In the genomic region with DNA sequence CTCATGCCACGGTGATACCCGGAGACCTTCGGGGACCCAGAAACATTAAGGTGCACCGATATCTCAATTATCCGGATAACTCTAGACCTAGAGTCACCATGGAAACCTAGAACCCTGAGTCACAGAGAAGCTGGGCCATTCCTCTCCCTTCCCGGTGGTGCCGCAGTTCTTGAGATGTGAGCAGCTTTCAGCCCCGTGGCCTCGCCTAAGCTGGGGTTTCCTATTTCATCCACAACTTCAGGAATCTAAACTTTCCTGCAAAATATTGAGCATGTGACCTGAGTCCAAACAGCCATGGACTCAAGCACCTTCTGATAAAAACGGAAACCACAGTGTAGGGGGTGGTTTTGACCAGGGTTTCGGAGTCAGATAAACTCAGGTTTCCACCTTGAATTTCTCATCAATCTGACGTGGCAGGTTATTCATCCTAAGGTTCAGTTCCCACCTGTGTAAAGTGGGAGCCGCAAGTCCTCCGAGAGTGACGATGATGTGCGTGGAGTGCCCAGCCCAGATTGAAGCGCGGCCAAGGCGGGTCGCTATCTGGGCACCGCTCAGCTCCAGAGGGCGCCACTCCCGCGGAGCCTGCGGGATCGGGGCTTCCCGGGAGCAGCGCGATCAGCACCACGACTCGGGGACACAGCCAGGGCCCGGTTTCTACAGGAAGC, we compare ENCODE assay signal across 8 cellular contexts. TPM values are rescaled to one million over a fixed set of nuclear protein-coding genes. Genes with fewer than 3 reads are reported as not detected.
DNase-seq lines count a peak whose midpoint lies in the region; ATAC-seq, FAIRE-seq and TF ChIP-seq lines count a peak whose summit lies in the region.

No MANE protein-coding gene starts in this region.

- intact Hi-C loops in mammary epithelial cell (cut with micrococcal nuclease): loop anchor here (1.0 to 10.0 kb wide), 5 partner anchors 17 to 322 kb away; no protein-coding TSS in a partner anchor

- FAIRE-seq in small intestine (lab: Jason Lieb, UNC): no peak

- H3K79me2 ChIP-seq in SK-N-SH (ENCODE audit: insufficient read depth) (peaks cover 41% of the 10 kb centered on the region), mammary epithelial cell (ENCODE audit: insufficient read depth, low read length) (peaks cover 41% of the 10 kb centered on the region)

- H3K4me2 ChIP-seq in SK-N-SH: peak overlapping the region; percentile 79
- peak overlapping the region; percentile 99 for H3K4me2 ChIP-seq in mammary epithelial cell (ENCODE audit: insufficient read depth, low read depth, low read length)

- peak; percentile 58 for TF ChIP-seq CTCF in SK-N-SH (IDR thresholded peaks at IDR 0.05)
- TF ChIP-seq CTCF in mammary epithelial cell (conservative IDR thresholded peaks at IDR 0.05 in 1 of 2, IDR thresholded peaks at IDR 0.05 in 1 of 2; ENCODE audit: extremely low read depth in 1 of 2, insufficient read depth in 1 of 2, low read depth in 1 of 2, low read length in 2 of 2): peak; percentile 27 to 63

- peak overlapping the region in 1 of 6 donors; percentile 40 for H3K27ac Mint-ChIP-seq in immature natural killer cell

- peaks cover 13 to 43% of the 10 kb centered on the region in 2 experiments for H3K4me1 ChIP-seq in SK-N-SH (ENCODE audit: control insufficient read depth in 1 of 2, insufficient read depth in 2 of 2, low read depth in 1 of 2, low read length in 1 of 2)
- H3K4me1 ChIP-seq in mammary epithelial cell (ENCODE audit: insufficient read depth, low read length): peaks cover 42% of the 10 kb centered on the region
- H3K4me1 ChIP-seq in small intestine (ENCODE audit: control insufficient read depth in 2 of 2, insufficient read depth in 1 of 2, low read depth in 1 of 2, low read length in 1 of 2): peaks cover 0 to 18% of the 10 kb centered on the region in 2 donors

- H2AFZ ChIP-seq in SK-N-SH (ENCODE audit: low read depth) (peak overlapping the region; percentile 76), mammary epithelial cell (ENCODE audit: low read depth, low read length) (peak overlapping the region; percentile 86)

- peak overlapping the region; percentile 94; the same call in 1 of the 2 replicates for H3K9ac ChIP-seq in SK-N-SH
- H3K9ac ChIP-seq in mammary epithelial cell (ENCODE audit: insufficient read depth, low read length): peak overlapping the region; percentile 63

- DNase-seq in AG08396 (ENCODE audit: low spot score): peak; percentile 72
- DNase-seq in SK-N-SH: peak; percentile 78
- DNase-seq in mammary epithelial cell: no peak
- DNase-seq in immature natural killer cell: peak in 1 of 3 donors; percentile 8
- peak; percentile 81 for DNase-seq in small intestine

- no peaks in the 10 kb centered on the region for H3K9me3 Mint-ChIP-seq in immature natural killer cell

- peak overlapping the region; percentile 68 to 86 for H3K4me3 ChIP-seq in SK-N-SH (ENCODE audit: low read depth in 2 of 2, low read length in 1 of 2)
- peak overlapping the region; percentile 88 to 93 (median 89) for H3K4me3 ChIP-seq in mammary epithelial cell (replicated peaks in 1 of 3; ENCODE audit: insufficient read depth in 1 of 3, low read depth in 2 of 3, low read length in 3 of 3)
- H3K4me3 ChIP-seq in small intestine (ENCODE audit: low read depth in 1 of 2, low read length in 2 of 2): peak overlapping the region; percentile 90 to 100

- H3K4me3 Mint-ChIP-seq in immature natural killer cell: peak overlapping the region; percentile 79 to 89 (median 85)

- TF ChIP-seq EP300 in Ishikawa (IDR thresholded peaks at IDR 0.05; ENCODE audit: borderline replicate concordance): no peak
- no peak for TF ChIP-seq EP300 in SK-N-SH (IDR thresholded peaks at IDR 0.05; ENCODE audit: borderline replicate concordance in 1 of 2, low read depth in 1 of 2, low read length in 1 of 2)

- peaks cover 13 to 24% of the 10 kb centered on the region in 2 donors for H3K4me1 Mint-ChIP-seq in immature natural killer cell

- WGBS in SK-N-SH (ENCODE audit: low lambda C conversion rate): 79% methylated on average over 11 of the region's 32 CpGs
- WGBS in mammary epithelial cell (ENCODE audit: low coverage, missing lambda C conversion rate): 48% methylated on average over 24 of the region's 32 CpGs
- WGBS in small intestine, 3 donors: 4 to 16% (median 10%) methylated on average over 32 of the region's 32 CpGs

- H3F3A ChIP-seq in SK-N-SH (replicated peaks; ENCODE audit: insufficient read depth): peaks cover 12% of the 10 kb centered on the region

- H3K36me3 ChIP-seq in SK-N-SH (replicated peaks in 1 of 2; ENCODE audit: control insufficient read depth in 1 of 2, insufficient read depth in 2 of 2, low read length in 1 of 2) (peaks cover 0 to 3% of the 10 kb centered on the region in 2 experiments), mammary epithelial cell (ENCODE audit: insufficient read depth, low read length) (no peaks in the 10 kb centered on the region), small intestine (ENCODE audit: control insufficient read depth in 2 of 2, insufficient read depth in 2 of 2, low read length in 2 of 2) (peaks cover 4 to 9% of the 10 kb centered on the region in 2 donors)

- H4K20me1 ChIP-seq in SK-N-SH (ENCODE audit: insufficient read depth) (peaks cover 20% of the 10 kb centered on the region), mammary epithelial cell (ENCODE audit: insufficient read depth, low read length) (no peaks in the 10 kb centered on the region)

- dilution Hi-C loops in mammary epithelial cell (cut with HindIII; ENCODE audit: low sequenced_read_pairs): loop anchor here (10.0 kb wide), 1 partner anchor 330 kb away; no protein-coding TSS in a partner anchor

- TF ChIP-seq RAD21 in Ishikawa (IDR thresholded peaks at IDR 0.05; ENCODE audit: low read depth) (no peak; the same call in 1 of the 2 replicates), SK-N-SH (IDR thresholded peaks at IDR 0.05; ENCODE audit: low read length) (peak; percentile 66)

- in situ Hi-C loops in mammary epithelial cell (cut with MboI; ENCODE audit: low sequenced_read_pairs in 2 of 2): loop anchor here in 1 of 2 donors (5.0 to 10.0 kb wide), 2 partner anchors 67 to 330 kb away; no protein-coding TSS in a partner anchor

- H3K9me3 ChIP-seq in SK-N-SH (no peaks in the 10 kb centered on the region), mammary epithelial cell (replicated peaks; ENCODE audit: insufficient read depth, low read length) (no peaks in the 10 kb centered on the region), small intestine (ENCODE audit: control insufficient read depth, low read depth) (no peaks in the 10 kb centered on the region)

- no TSS peak for BruUV-seq in mammary epithelial cell (replicated peaks; lab: Mats Ljungman, UMichigan)

- H3K27ac ChIP-seq in SK-N-SH (ENCODE audit: low read depth in 2 of 2, low read length in 1 of 2) (peak overlapping the region; percentile 62 to 95), mammary epithelial cell (ENCODE audit: insufficient read depth, low read depth, low read length) (peak overlapping the region; percentile 90), small intestine (ENCODE audit: low read depth in 1 of 2, low read length in 1 of 2) (peak overlapping the region; percentile 95 to 100)

- H3K36me3 Mint-ChIP-seq in immature natural killer cell: no peaks in the 10 kb centered on the region

- H3K27me3 Mint-ChIP-seq in immature natural killer cell (ENCODE audit: low read depth in 3 of 3): peaks cover 3 to 11% (median 5%) of the 10 kb centered on the region in 3 donors

- no peaks in the 10 kb centered on the region for H3K9me2 ChIP-seq in SK-N-SH

- ATAC-seq in GM18505 (IDR thresholded peaks at IDR 0.05; ENCODE audit: unreplicated experiment) (peak; percentile 29), HG03520 (IDR thresholded peaks at IDR 0.05; ENCODE audit: unreplicated experiment) (no peak)

- CTCF ChIA-PET in SK-N-SH (lab: Yijun Ruan, JAX) (interaction anchor here (0.6 to 5.0 kb wide), 12 partner anchors 19 to 372 kb away, joined by 3 to 24 read pairs (median 4); no protein-coding TSS in a partner anchor), mammary epithelial cell (lab: Charles Lee; ENCODE audit: low non-redundant PET) (no interaction called here)

- POLR2A ChIA-PET in SK-N-SH (lab: Yijun Ruan, JAX): interaction anchor here (0.5 to 1.0 kb wide), 2 partner anchors 180 to 321 kb away, joined by 3 to 4 read pairs; no protein-coding TSS in a partner anchor

- TF ChIP-seq POLR2A in GM18505 (IDR thresholded peaks at IDR 0.05; ENCODE audit: borderline replicate concordance, extremely low read depth, insufficient read depth, insufficient read length): no peak

- H3K27me3 ChIP-seq in SK-N-SH (ENCODE audit: insufficient read depth): no peaks in the 10 kb centered on the region
- H3K27me3 ChIP-seq in mammary epithelial cell (ENCODE audit: insufficient read depth, low read length): no peaks in the 10 kb centered on the region
- no peaks in the 10 kb centered on the region for H3K27me3 ChIP-seq in small intestine (ENCODE audit: control insufficient read depth in 2 of 2, insufficient read depth in 2 of 2, low read length in 2 of 2)

TF ChIP-seq in Ishikawa, 13 proteins besides CTCF, POLR2A, EP300 and RAD21:
- TF ChIP-seq FOXM1 (IDR thresholded peaks at IDR 0.05; ENCODE audit: borderline replicate concordance, low read depth): no peak
- TF ChIP-seq, protein P1, sequence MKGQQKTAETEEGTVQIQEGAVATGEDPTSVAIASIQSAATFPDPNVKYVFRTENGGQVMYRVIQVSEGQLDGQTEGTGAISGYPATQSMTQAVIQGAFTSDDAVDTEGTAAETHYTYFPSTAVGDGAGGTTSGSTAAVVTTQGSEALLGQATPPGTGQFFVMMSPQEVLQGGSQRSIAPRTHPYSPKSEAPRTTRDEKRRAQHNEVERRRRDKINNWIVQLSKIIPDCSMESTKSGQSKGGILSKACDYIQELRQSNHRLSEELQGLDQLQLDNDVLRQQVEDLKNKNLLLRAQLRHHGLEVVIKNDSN (IDR thresholded peaks at IDR 0.05): 0 out of 2 replicates have a peak, but pooled peaks have one; percentile 17

RNA-seq across cellular contexts. Expression of a gene that starts 1.0 kb away (rescaled TPM):
- polyA plus RNA-seq in SK-N-SH (2012; rRNA removed) (14.2 and 16.3 TPM in 2 replicates), mammary epithelial cell (21.9 TPM), immature natural killer cell (1 to 10 TPM; 3.2 to 7.3 (median 4.2) TPM), small intestine (100 to 1,000 TPM; 129 to 137 (median 133) TPM)
- polyA plus RNA-seq in SK-N-SH (2012; cell fraction: cytosol; rRNA removed): 11.4 and 13.6 TPM in 2 replicates
- 26.5 and 30.4 TPM in 2 replicates for polyA plus RNA-seq in SK-N-SH (2012; cell fraction: nucleus; rRNA removed)
- total RNA-seq in mammary epithelial cell: 10 to 100 TPM; 60.3 to 62.3 TPM
- polyA minus RNA-seq in mammary epithelial cell: 27.6 TPM
